In genomic region chr3:196631655-196632032, GRCh38 we compare ENCODE assay signal across 8 cellular contexts. TPM values are rescaled to one million over a fixed set of nuclear protein-coding genes. Genes with fewer than 3 reads are reported as not detected.
A peak's percentile ranks its signal among the peaks of the same experiment; 100 is the strongest.
DNase-seq lines count a peak whose midpoint lies in the region; ATAC-seq, FAIRE-seq and TF ChIP-seq lines count a peak whose summit lies in the region.

No MANE protein-coding gene starts in this region.

- peak overlapping the region; percentile 70 for H3K27ac Mint-ChIP-seq in Calu3 (ENCODE audit: unreplicated experiment)

- TSS peak; percentile 65 for BruUV-seq in Calu3 (replicated peaks; lab: Mats Ljungman, UMichigan)

- H3K27me3 Mint-ChIP-seq in Calu3 (ENCODE audit: unreplicated experiment) = peaks cover 13% of the 10 kb centered on the region

- peak overlapping the region; percentile 100 for H3K4me3 Mint-ChIP-seq in Calu3 (ENCODE audit: low read depth, unreplicated experiment)

- no peak for ATAC-seq in body of pancreas
- ATAC-seq in GM21717 (IDR thresholded peaks at IDR 0.05; ENCODE audit: unreplicated experiment) = no peak

- intact Hi-C loops in Calu3 (cut with micrococcal nuclease; ENCODE audit: unreplicated experiment) = no loop called here
- intact Hi-C loops in body of pancreas (cut with DNase I) = no loop called here

- FAIRE-seq in GM12892 (lab: Jason Lieb, UNC) = no peak

- CTCF ChIA-PET in Calu3 (lab: Charles Lee) = interaction anchor here (0.7 kb wide), 1 partner anchor 22 kb away, joined by 3 read pairs; no protein-coding TSS in a partner anchor

- DNase-seq in Calu3 = no peak
- no peak for DNase-seq in LNCaP clone FGC (ENCODE audit: low read depth)
- no peak for DNase-seq in body of pancreas
- DNase-seq in HuH-7.5 (ENCODE audit: low spot score) = no peak
- DNase-seq in GM12892 (ENCODE audit: insufficient read length) = no peak
- DNase-seq in SHP77 treated with DMSO at 0.1 percent for 48 hours (lab: John Stamatoyannopoulos, UW) = no peak

- no peaks in the 10 kb centered on the region for H3K9me3 Mint-ChIP-seq in Calu3 (ENCODE audit: low read depth, unreplicated experiment)

- H3K27me3 ChIP-seq in body of pancreas = no peaks in the 10 kb centered on the region

- H3K4me1 Mint-ChIP-seq in Calu3 (ENCODE audit: low read depth, unreplicated experiment) = peaks cover 19% of the 10 kb centered on the region

- no peaks in the 10 kb centered on the region for H3K9me3 ChIP-seq in body of pancreas
- H3K9me3 ChIP-seq in mesodermal cell (ENCODE audit: control insufficient read depth, low read length) = no peaks in the 10 kb centered on the region

- H3K4me3 ChIP-seq in LNCaP clone FGC (ENCODE audit: low read depth, low read length) (peak overlapping the region; percentile 70), body of pancreas (peak overlapping the region; percentile 16 to 68), mesodermal cell (ENCODE audit: extremely low read depth, insufficient read depth, low read length, poor library complexity, severe bottlenecking) (peak overlapping the region; percentile 52)

- peaks cover 21% of the 10 kb centered on the region for H3K36me3 Mint-ChIP-seq in Calu3 (ENCODE audit: insufficient read depth, unreplicated experiment)

- WGBS in body of pancreas, 2 donors = 32 to 36% methylated on average over 5 of the region's 5 CpGs
- 48 to 60% methylated on average over 3 to 4 of the region's 5 CpGs for WGBS in mesodermal cell (ENCODE audit: insufficient coverage in 2 of 2), 2 experiments

- H3K27ac ChIP-seq in body of pancreas = peak overlapping the region in 3 of 4 donors; percentile 68 to 91 (median 85)
- H3K27ac ChIP-seq in mesodermal cell (ENCODE audit: low read depth, low read length, severe bottlenecking) = peak overlapping the region; percentile 91

- H3K4me1 ChIP-seq in body of pancreas (peaks cover 11% of the 10 kb centered on the region), mesodermal cell (ENCODE audit: control insufficient read depth, insufficient read depth, low read length, poor library complexity, severe bottlenecking) (peaks cover 12% of the 10 kb centered on the region)

- TF ChIP-seq CTCF in Calu3 (IDR thresholded peaks at IDR 0.05; ENCODE audit: unreplicated experiment) = no peak
- no peak for TF ChIP-seq CTCF in LNCaP clone FGC (IDR thresholded peaks at IDR 0.05; ENCODE audit: control insufficient read depth, extremely low read depth, insufficient read depth)
- TF ChIP-seq CTCF in body of pancreas (IDR thresholded peaks at IDR 0.05) = no peak

- no peaks in the 10 kb centered on the region for H3K36me3 ChIP-seq in body of pancreas (replicated peaks in 1 of 2; ENCODE audit: insufficient read depth in 1 of 2, low read depth in 2 of 2)
- no peaks in the 10 kb centered on the region for H3K36me3 ChIP-seq in mesodermal cell (ENCODE audit: control insufficient read depth, insufficient read depth, low read length)

- no peak for TF ChIP-seq POLR2A in body of pancreas (IDR thresholded peaks at IDR 0.05)
- no peak for TF ChIP-seq POLR2A in GM12892 (IDR thresholded peaks at IDR 0.05; ENCODE audit: low read depth, low read length)

RNA-seq across cellular contexts. Expression of gene NRROS, which starts 7.8 kb away (rescaled TPM):
- 0.39 and 0.99 TPM in 2 replicates for total RNA-seq in Calu3 (2022)
- total RNA-seq in body of pancreas = 1 to 10 TPM in 1 of 2 donors, under 1 TPM in 1; 0.66 to 1.8 TPM
- polyA plus RNA-seq in mesodermal cell (2013, experiment 1 of 2) = 4.4 TPM
- polyA plus RNA-seq in mesodermal cell (2013, experiment 2 of 2) = 2.7 TPM
- 11.6 TPM for polyA plus RNA-seq in GM12892 (2012; ENCODE audit: missing spikeins)
